In the genomic region with DNA sequence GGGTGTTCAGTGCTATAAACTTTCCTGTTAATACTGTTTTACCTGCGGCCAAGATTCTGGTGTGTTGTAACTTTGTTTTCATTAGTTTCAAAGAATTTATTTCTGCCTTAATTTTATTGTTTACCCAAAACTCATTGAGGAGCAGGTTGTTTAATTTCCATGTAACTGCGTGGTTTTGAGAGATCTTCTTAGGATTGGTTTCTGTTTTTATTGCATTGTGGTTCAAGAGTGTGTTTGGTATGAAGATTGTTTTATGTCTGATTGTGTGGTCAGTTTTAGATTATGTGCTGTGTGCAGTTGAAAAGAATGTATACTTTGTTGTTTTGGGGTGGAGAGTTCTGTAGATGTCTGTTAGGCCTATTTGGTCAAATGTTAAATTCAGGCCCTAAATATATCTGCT, we compare ENCODE assay signal across 38 cellular contexts.
"Had no signal": no experiment of that assay in that cellular context is flagged by ENCODE, and none has a peak within 500 bp of the region (broad histone marks: within the 10 kb centered on the region; RNA-seq: fewer than 3 reads in every experiment).

No MANE protein-coding gene starts in this region.

- H3K36me3 ChIP-seq: adrenal gland, ascending aorta, brain microvascular endothelial cell, cardiac muscle cell had no signal

- H3K36me3 Mint-ChIP-seq: activated naive CD4-positive, alpha-beta T cell treated with anti-CD3 and anti-CD28 coated beads, Interleukin-2, amount 10 ng/mL, durations not matched to agents 7 days and 5 days; activated naive CD4-positive, alpha-beta T cell treated with anti-CD3 and anti-CD28 coated beads, Interleukin-2, amount 50 U/mL, for 24 hours; activated naive CD4-positive, alpha-beta T cell treated with anti-CD3 and anti-CD28 coated beads, Interleukin-2, amount 50 U/mL, for 72 hours; activated naive CD8-positive, alpha-beta T cell; activated naive CD8-positive, alpha-beta T cell treated with anti-CD3 and anti-CD28 coated beads for 36 hours; activated naive CD8-positive, alpha-beta T cell treated with anti-CD3 and anti-CD28 coated beads, Interleukin-2, amount 10 ng/mL, durations not matched to agents 7 days and 5 days; brain had no signal

- DNase-seq: activated effector memory CD4-positive, alpha-beta T cell treated with anti-CD3 and anti-CD28 coated beads, Interleukin-2, amount 50 U/mL, for 16 hours; activated effector memory CD4-positive, alpha-beta T cell treated with Interleukin-2 at 50 U/mL for 16 hours; activated gamma-delta T cell; activated gamma-delta T cell treated with Interleukin-2 at 50 U/mL for 16 hours; activated naive CD4-positive, alpha-beta T cell; activated naive CD4-positive, alpha-beta T cell treated with anti-CD3 and anti-CD28 coated beads for 36 hours; activated naive CD4-positive, alpha-beta T cell treated with anti-CD3 and anti-CD28 coated beads, Interleukin-2, amount 10 ng/mL, durations not matched to agents 7 days and 5 days; activated naive CD4-positive, alpha-beta T cell treated with anti-CD3 and anti-CD28 coated beads, Interleukin-2, amount 50 U/mL, for 16 hours; activated naive CD4-positive, alpha-beta T cell treated with Interleukin-2 at 50 U/mL for 16 hours; activated naive CD8-positive, alpha-beta T cell treated with anti-CD3 and anti-CD28 coated beads for 36 hours; activated naive CD8-positive, alpha-beta T cell treated with anti-CD3 and anti-CD28 coated beads, Interleukin-2, amount 10 ng/mL, durations not matched to agents 7 days and 5 days; activated naive CD8-positive, alpha-beta T cell treated with anti-CD3 and anti-CD28 coated beads, Interleukin-2, amount 50 U/mL, for 24 hours; activated T-cell treated with anti-CD3 and anti-CD28 coated beads, Interleukin-2, amount 50 U/mL, for 1 hour; activated T-cell treated with anti-CD3 and anti-CD28 coated beads, Interleukin-2, amount 50 U/mL, for 24 hours; activated T-cell treated with anti-CD3 and anti-CD28 coated beads, Interleukin-2, amount 50 U/mL, for 4 hours; activated T-cell treated with anti-CD3 and anti-CD28 coated beads, Interleukin-2, amount 50 U/mL, for 48 hours; activated T-cell treated with anti-CD3 and anti-CD28 coated beads, Interleukin-2, amount 50 U/mL, for 72 hours; adrenal gland; amniotic stem cell; amygdala; anterior cingulate cortex; aorta; body of pancreas; brain microvascular endothelial cell; caudate nucleus; central memory CD4-positive, alpha-beta T cell; cerebellar nuclear complex had no signal

- H3K4me3 Mint-ChIP-seq: activated naive CD4-positive, alpha-beta T cell treated with anti-CD3 and anti-CD28 coated beads for 36 hours; activated naive CD4-positive, alpha-beta T cell treated with anti-CD3 and anti-CD28 coated beads, Interleukin-2, amount 10 ng/mL, durations not matched to agents 7 days and 5 days; activated naive CD4-positive, alpha-beta T cell treated with anti-CD3 and anti-CD28 coated beads, Interleukin-2, amount 50 U/mL, for 24 hours; activated naive CD8-positive, alpha-beta T cell; activated naive CD8-positive, alpha-beta T cell treated with anti-CD3 and anti-CD28 coated beads for 36 hours; activated naive CD8-positive, alpha-beta T cell treated with anti-CD3 and anti-CD28 coated beads, Interleukin-2, amount 10 ng/mL, durations not matched to agents 7 days and 5 days; activated naive CD8-positive, alpha-beta T cell treated with anti-CD3 and anti-CD28 coated beads, Interleukin-2, amount 50 U/mL, for 24 hours; activated T-cell treated with anti-CD3 and anti-CD28 coated beads, Interleukin-2, amount 50 U/mL, for 24 hours; activated T-cell treated with anti-CD3 and anti-CD28 coated beads, Interleukin-2, amount 50 U/mL, for 4 hours; activated T-cell treated with anti-CD3 and anti-CD28 coated beads, Interleukin-2, amount 50 U/mL, for 72 hours; activated T-helper 1 cell treated with anti-CD3 and anti-CD28 coated beads, Interleukin-12 subunit alpha, Interleukin-12 subunit beta, Interleukin-2, Interleukin-4 antibody, amounts not matched to agents 30 ng/mL and 10 ng/mL and 1 ng/mL, durations not matched to agents 14 hours and 24 hours and 36 hours; activated T-helper 17 cell treated with anti-CD3 and anti-CD28 coated beads, Interleukin-2, amount 50 U/mL, for 72 hours; brain; central memory CD8-positive, alpha-beta T cell had no signal

- H3K4me1 Mint-ChIP-seq: activated naive CD4-positive, alpha-beta T cell treated with anti-CD3 and anti-CD28 coated beads, Interleukin-2, amount 10 ng/mL, durations not matched to agents 7 days and 5 days; activated naive CD4-positive, alpha-beta T cell treated with anti-CD3 and anti-CD28 coated beads, Interleukin-2, amount 50 U/mL, for 24 hours; activated naive CD8-positive, alpha-beta T cell treated with anti-CD3 and anti-CD28 coated beads for 36 hours; activated naive CD8-positive, alpha-beta T cell treated with anti-CD3 and anti-CD28 coated beads, Interleukin-2, amount 10 ng/mL, durations not matched to agents 7 days and 5 days; activated naive CD8-positive, alpha-beta T cell treated with anti-CD3 and anti-CD28 coated beads, Interleukin-2, amount 50 U/mL, for 24 hours; activated T-helper 17 cell treated with anti-CD3 and anti-CD28 coated beads, Interleukin-2, amount 50 U/mL, for 72 hours; brain; central memory CD8-positive, alpha-beta T cell had no signal

- H3K4me3 ChIP-seq: adrenal gland, ascending aorta, body of pancreas, cardiac muscle cell had no signal

- H3K9me3 ChIP-seq: adrenal gland, ascending aorta, body of pancreas had no signal

- H3K4me1 ChIP-seq: adrenal gland, ascending aorta, body of pancreas had no signal

- H3K9me3 Mint-ChIP-seq: activated naive CD4-positive, alpha-beta T cell treated with anti-CD3 and anti-CD28 coated beads for 36 hours; activated naive CD4-positive, alpha-beta T cell treated with anti-CD3 and anti-CD28 coated beads, Interleukin-2, amount 10 ng/mL, durations not matched to agents 7 days and 5 days; activated naive CD4-positive, alpha-beta T cell treated with anti-CD3 and anti-CD28 coated beads, Interleukin-2, amount 50 U/mL, for 24 hours; activated naive CD4-positive, alpha-beta T cell treated with anti-CD3 and anti-CD28 coated beads, Interleukin-2, amount 50 U/mL, for 72 hours; activated naive CD8-positive, alpha-beta T cell treated with anti-CD3 and anti-CD28 coated beads for 36 hours; activated naive CD8-positive, alpha-beta T cell treated with anti-CD3 and anti-CD28 coated beads, Interleukin-2, amount 50 U/mL, for 24 hours; activated T-cell treated with anti-CD3 and anti-CD28 coated beads, Interleukin-2, amount 50 U/mL, for 24 hours; activated T-helper 1 cell treated with anti-CD3 and anti-CD28 coated beads, Interleukin-12 subunit alpha, Interleukin-12 subunit beta, Interleukin-2, Interleukin-4 antibody, amounts not matched to agents 30 ng/mL and 10 ng/mL and 1 ng/mL, durations not matched to agents 14 hours and 24 hours and 36 hours; activated T-helper 17 cell treated with anti-CD3 and anti-CD28 coated beads, Interleukin-2, amount 50 U/mL, for 72 hours; activated T-helper 2 cell treated with anti-CD3 and anti-CD28 coated beads, Interferon-gamma antibody, Interleukin-2, Interleukin-4, amounts not matched to agents 10 μg/mL and 5 μg/mL and 100 μg/mL, durations not matched to agents 14 hours and 24 hours and 36 hours; central memory CD8-positive, alpha-beta T cell had no signal

- H3K27me3 ChIP-seq: adrenal gland, ascending aorta, body of pancreas, brain microvascular endothelial cell, cardiac muscle cell had no signal

- H3K27ac ChIP-seq: adrenal gland, ascending aorta, body of pancreas, brain microvascular endothelial cell, cardiac muscle cell had no signal

- H3K27ac Mint-ChIP-seq: activated naive CD4-positive, alpha-beta T cell treated with anti-CD3 and anti-CD28 coated beads for 36 hours; activated naive CD4-positive, alpha-beta T cell treated with anti-CD3 and anti-CD28 coated beads, Interleukin-2, amount 10 ng/mL, durations not matched to agents 7 days and 5 days; activated naive CD4-positive, alpha-beta T cell treated with anti-CD3 and anti-CD28 coated beads, Interleukin-2, amount 50 U/mL, for 24 hours; activated naive CD4-positive, alpha-beta T cell treated with anti-CD3 and anti-CD28 coated beads, Interleukin-2, amount 50 U/mL, for 72 hours; activated naive CD8-positive, alpha-beta T cell; activated naive CD8-positive, alpha-beta T cell treated with anti-CD3 and anti-CD28 coated beads for 36 hours; activated naive CD8-positive, alpha-beta T cell treated with anti-CD3 and anti-CD28 coated beads, Interleukin-2, amount 10 ng/mL, durations not matched to agents 7 days and 5 days; activated naive CD8-positive, alpha-beta T cell treated with anti-CD3 and anti-CD28 coated beads, Interleukin-2, amount 50 U/mL, for 24 hours; activated T-cell treated with anti-CD3 and anti-CD28 coated beads, Interleukin-2, amount 50 U/mL, for 24 hours; activated T-cell treated with anti-CD3 and anti-CD28 coated beads, Interleukin-2, amount 50 U/mL, for 72 hours; activated T-helper 1 cell treated with anti-CD3 and anti-CD28 coated beads, Interleukin-12 subunit alpha, Interleukin-12 subunit beta, Interleukin-2, Interleukin-4 antibody, amounts not matched to agents 30 ng/mL and 10 ng/mL and 1 ng/mL, durations not matched to agents 14 hours and 24 hours and 36 hours; activated T-helper 17 cell treated with anti-CD3 and anti-CD28 coated beads, Interleukin-2, amount 50 U/mL, for 72 hours; activated T-helper 2 cell treated with anti-CD3 and anti-CD28 coated beads, Interferon-gamma antibody, Interleukin-2, Interleukin-4, amounts not matched to agents 10 μg/mL and 5 μg/mL and 100 μg/mL, durations not matched to agents 14 hours and 24 hours and 36 hours; brain had no signal

- FAIRE-seq: bronchial epithelial cell had no signal
